1 cellular context compared by ENCODE assay signal in genomic region chr11:115925568-115925904, GRCh38.
TF ChIP-seq lines count a peak whose summit lies in the region.

No MANE protein-coding gene starts in this region.

TF ChIP-seq in IMR-90, 13 proteins besides CTCF, POLR2A, EP300 and RAD21 (continued from another document):
- TF ChIP-seq ELK1 (IDR thresholded peaks at IDR 0.05; ENCODE audit: borderline replicate concordance, low read depth, low read length) (no peak), NFE2L2 (IDR thresholded peaks at IDR 0.05; ENCODE audit: low read depth, low read length) (no peak), BHLHE40 (IDR thresholded peaks at IDR 0.05; ENCODE audit: low read depth, low read length) (no peak), MXI1 (IDR thresholded peaks at IDR 0.05; ENCODE audit: borderline replicate concordance, low read depth, low read length) (no peak), MAFK (IDR thresholded peaks at IDR 0.05; ENCODE audit: low read depth, low read length) (no peak), CHD1 (IDR thresholded peaks at IDR 0.05; ENCODE audit: low read depth, low read length) (no peak), RFX5 (IDR thresholded peaks at IDR 0.05; ENCODE audit: low read depth, low read length) (no peak), RCOR1 (IDR thresholded peaks at IDR 0.05; ENCODE audit: insufficient replicate concordance, low read length) (no peak), FOS (IDR thresholded peaks at IDR 0.05; ENCODE audit: low read depth, low read length) (no peak)
